24 cellular contexts compared by ENCODE assay signal in genomic region chr11:13357232-13357631, GRCh38.
"Had no signal": no experiment of that assay in that cellular context is flagged by ENCODE, and none has a peak within 500 bp of the region (broad histone marks: within the 10 kb centered on the region; RNA-seq: fewer than 3 reads in every experiment).

No MANE protein-coding gene starts in this region.

- H3K4me3 Mint-ChIP-seq: activated B cell treated with CpG ODN at 0.5 μM for 24 hours; activated CD4-positive, alpha-beta memory T cell treated with anti-CD3 and anti-CD28 coated beads for 36 hours; activated CD4-positive, alpha-beta T cell treated with anti-CD3 and anti-CD28 coated beads for 36 hours; activated naive CD4-positive, alpha-beta T cell treated with anti-CD3 and anti-CD28 coated beads, Interleukin-2, amount 50 U/mL, for 24 hours; activated T-cell treated with anti-CD3 and anti-CD28 coated beads, Interleukin-2, amount 50 U/mL, for 72 hours; brain; natural killer cell; T-cell had no signal

- H3K27ac ChIP-seq: hepatocyte, left ventricle myocardium inferior, pancreas, psoas muscle, tibial nerve had no signal

- H3K4me1 ChIP-seq: pancreas, psoas muscle, tibial nerve had no signal

- H3K27me3 ChIP-seq: hepatocyte, pancreas, tibial nerve had no signal

- H3K4me1 Mint-ChIP-seq: activated B cell treated with CpG ODN at 0.5 μM for 24 hours; activated naive CD4-positive, alpha-beta T cell treated with anti-CD3 and anti-CD28 coated beads, Interleukin-2, amount 50 U/mL, for 24 hours; T-cell had no signal

- H3K4me2 ChIP-seq: hepatocyte had no signal

- H3K9me3 Mint-ChIP-seq: activated B cell treated with CpG ODN at 0.5 μM for 24 hours; activated CD4-positive, alpha-beta memory T cell treated with anti-CD3 and anti-CD28 coated beads for 36 hours; activated naive CD4-positive, alpha-beta T cell treated with anti-CD3 and anti-CD28 coated beads, Interleukin-2, amount 50 U/mL, for 24 hours; activated T-cell treated with anti-CD3 and anti-CD28 coated beads, Interleukin-2, amount 50 U/mL, for 72 hours; brain; natural killer cell; T-cell had no signal

- H2AFZ ChIP-seq: hepatocyte had no signal

- H3K79me2 ChIP-seq: hepatocyte had no signal

- ATAC-seq: activated CD4-positive, alpha-beta T cell treated with anti-CD3 and anti-CD28 coated beads for 36 hours; activated T-cell treated with anti-CD3 and anti-CD28 coated beads, Interleukin-2, amount 50 U/mL, for 72 hours; esophagus mucosa; natural killer cell; pancreas; psoas muscle; right cardiac atrium; stimulated activated naive CD8-positive, alpha-beta T cell treated with anti-CD3 and anti-CD28 coated beads, Interleukin-15, Interleukin-2, amounts not matched to agents 100 U/mL and 50 U/mL, for 24 hours; T-cell had no signal

- H3K27ac Mint-ChIP-seq: activated B cell treated with CpG ODN at 0.5 μM for 24 hours; activated CD4-positive, alpha-beta memory T cell treated with anti-CD3 and anti-CD28 coated beads for 36 hours; activated CD4-positive, alpha-beta T cell treated with anti-CD3 and anti-CD28 coated beads for 36 hours; activated naive CD4-positive, alpha-beta T cell treated with anti-CD3 and anti-CD28 coated beads, Interleukin-2, amount 50 U/mL, for 24 hours; activated T-cell treated with anti-CD3 and anti-CD28 coated beads, Interleukin-2, amount 50 U/mL, for 72 hours; brain had no signal

- H3K4me3 ChIP-seq: hepatocyte, left ventricle myocardium inferior, pancreas, psoas muscle, tibial nerve had no signal

- H3K9me3 ChIP-seq: left ventricle myocardium inferior, pancreas, psoas muscle, tibial nerve had no signal

- H3K27me3 Mint-ChIP-seq: activated B cell treated with CpG ODN at 0.5 μM for 24 hours; activated CD4-positive, alpha-beta memory T cell treated with anti-CD3 and anti-CD28 coated beads for 36 hours; activated CD4-positive, alpha-beta T cell treated with anti-CD3 and anti-CD28 coated beads for 36 hours; activated naive CD4-positive, alpha-beta T cell treated with anti-CD3 and anti-CD28 coated beads, Interleukin-2, amount 50 U/mL, for 24 hours; brain; T-cell had no signal

- DNase-seq: activated B cell treated with CpG ODN at 0.5 μM for 24 hours; activated CD4-positive, alpha-beta memory T cell treated with anti-CD3 and anti-CD28 coated beads for 36 hours; activated CD4-positive, alpha-beta T cell treated with anti-CD3 and anti-CD28 coated beads for 36 hours; activated effector memory CD4-positive, alpha-beta T cell treated with Interleukin-2 at 50 U/mL for 16 hours; activated T-cell treated with anti-CD3 and anti-CD28 coated beads, Interleukin-2, amount 50 U/mL, for 72 hours; aorta; dermis blood vessel endothelial cell; effector memory CD4-positive, alpha-beta T cell; foreskin melanocyte; glutamatergic neuron; left ventricle myocardium inferior; natural killer cell; pancreas; psoas muscle; right cardiac atrium; stimulated activated CD4-positive, alpha-beta T cell treated with anti-CD3 and anti-CD28 coated beads, Interleukin-4, amount 100 ng/mL, for 4 hours; stimulated activated naive CD8-positive, alpha-beta T cell treated with anti-CD3 and anti-CD28 coated beads, Interleukin-15, Interleukin-2, amounts not matched to agents 100 U/mL and 50 U/mL, for 24 hours; substantia nigra; T-cell had no signal
